26 cellular contexts compared by ENCODE assay signal in the genomic region with DNA sequence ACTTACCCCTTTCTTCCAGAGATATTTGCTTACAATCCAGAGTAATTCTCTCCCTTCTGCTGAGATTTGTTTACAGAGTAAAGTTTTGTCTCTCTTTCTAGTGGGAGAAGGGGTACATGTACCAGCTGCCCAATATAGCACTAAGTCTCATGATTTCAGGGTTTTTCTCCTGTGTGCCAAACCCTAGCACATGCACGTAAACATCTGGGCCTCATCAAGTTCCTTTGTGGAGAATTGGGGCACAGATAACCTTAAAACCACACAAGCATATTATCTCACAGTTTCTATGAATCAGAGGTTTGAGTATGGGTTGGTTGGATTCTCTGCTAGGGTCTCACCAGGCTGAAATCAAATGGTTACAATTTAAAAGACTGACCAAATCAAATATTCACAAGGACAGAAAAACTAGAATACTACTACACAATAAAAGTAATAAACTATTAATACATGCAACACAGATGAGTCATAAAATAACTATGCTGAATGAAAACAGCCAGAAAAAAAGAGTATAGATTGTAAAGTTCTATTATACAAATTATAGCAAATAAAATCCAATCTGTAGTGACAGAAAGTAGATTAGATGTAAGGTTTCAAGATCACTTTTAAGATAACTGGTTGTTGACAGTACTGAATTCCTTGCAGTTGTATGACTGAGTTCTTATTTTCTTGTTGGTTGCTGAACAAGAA.
DNase-seq lines count a peak whose midpoint lies in the region; ATAC-seq, FAIRE-seq and TF ChIP-seq lines count a peak whose summit lies in the region.
"Had no signal": no experiment of that assay in that cellular context is flagged by ENCODE, and none has a peak within 500 bp of the region (broad histone marks: within the 10 kb centered on the region; RNA-seq: fewer than 3 reads in every experiment).

No MANE protein-coding gene starts in this region.

- H3K4me3 ChIP-seq in A549 (no peak overlapping the region), IMR-90 (ENCODE audit: insufficient read depth, low read depth, low read length) (no peak overlapping the region), adipocyte (ENCODE audit: low read length) (no peak overlapping the region)
- H3K4me3 ChIP-seq: heart left ventricle, suprapubic skin had no signal

- H3K9ac ChIP-seq in IMR-90 (ENCODE audit: low read depth, low read length) (no peak overlapping the region), adipocyte (ENCODE audit: low read length) (no peak overlapping the region)

- H4K5ac ChIP-seq in IMR-90 (ENCODE audit: low read depth, low read length): no peak overlapping the region

- POLR2A ChIA-PET in A549 (lab: Yijun Ruan, JAX): no interaction called here
- POLR2A ChIA-PET in IMR-90 (lab: Charles Lee; ENCODE audit: unreplicated experiment): no interaction called here
- POLR2A ChIA-PET in HEK293T (lab: Yijun Ruan, JAX): no interaction called here

- no peak for ATAC-seq in A549
- peak; percentile 7; the same call in 1 of the 2 replicates for ATAC-seq in IMR-90 (ENCODE audit: low read depth)
- ATAC-seq in HG03025 (IDR thresholded peaks at IDR 0.05; ENCODE audit: low FRiP score, unreplicated experiment): no peak
- no peak for ATAC-seq in HG03571 (IDR thresholded peaks at IDR 0.05; ENCODE audit: unreplicated experiment)
- ATAC-seq: activated naive CD8-positive, alpha-beta T cell treated with anti-CD3 and anti-CD28 coated beads, Interleukin-2, amount 50 U/mL, for 24 hours; CD8-positive, alpha-beta T cell; heart left ventricle; stimulated activated effector memory CD8-positive, alpha-beta T cell treated with anti-CD3 and anti-CD28 coated beads, Interleukin-12 subunit alpha, Interleukin-12 subunit beta, amount 100 ng/mL, for 72 hours; T-cell had no signal

- H3K4me2 ChIP-seq in A549 (no peak overlapping the region), IMR-90 (ENCODE audit: low read depth, low read length) (no peak overlapping the region)

- H2BK5ac ChIP-seq in IMR-90 (ENCODE audit: low read depth, low read length, poor library complexity, severe bottlenecking): no peak overlapping the region

- H2AFZ ChIP-seq in IMR-90 (replicated peaks; ENCODE audit: low read length, poor library complexity): no peak overlapping the region

- peak overlapping the region; percentile 69 for H2BK120ac ChIP-seq in IMR-90 (ENCODE audit: low read depth, low read length)

- H4K20me1 ChIP-seq in IMR-90 (ENCODE audit: insufficient read depth, low read length): no peaks in the 10 kb centered on the region

- H3K4me1 ChIP-seq in A549 (no peaks in the 10 kb centered on the region), IMR-90 (ENCODE audit: control insufficient read depth, insufficient read depth, low read length) (peaks cover 5% of the 10 kb centered on the region; the same call in 1 of the 2 replicates), adipocyte (ENCODE audit: control insufficient read depth, insufficient read depth, low read length) (peaks cover 13% of the 10 kb centered on the region)
- H3K4me1 ChIP-seq: heart left ventricle, suprapubic skin had no signal

- no TSS peak for BruUV-seq in IMR-90 (replicated peaks; lab: Mats Ljungman, UMichigan)

- no peak overlapping the region for H2AK9ac ChIP-seq in IMR-90 (replicated peaks; ENCODE audit: low read depth, low read length, poor library complexity)

- no peak for TF ChIP-seq EP300 in A549 (IDR thresholded peaks at IDR 0.05)

- in situ Hi-C loops in IMR-90 (cut with MboI; ENCODE audit: low sequenced_read_pairs): no loop called here

- 100% methylated on average over 1 of the region's 1 CpG for WGBS in A549 (ENCODE audit: missing lambda C conversion rate)
- WGBS in IMR-90 (ENCODE audit: extremely low coverage in 2 of 2, insufficient read length in 1 of 2), 2 experiments: no CpG with 5 or more reads among the region's 1 CpG

- intact Hi-C loops in IMR-90 (cut with micrococcal nuclease): no loop called here

- H2BK15ac ChIP-seq in IMR-90 (ENCODE audit: low read depth, low read length): peak overlapping the region; percentile 94

- H3K56ac ChIP-seq in IMR-90 (ENCODE audit: extremely low read depth, insufficient read depth, low read length): no peak overlapping the region

- peak overlapping the region; percentile 23; the same call in 1 of the 2 replicates for H3K23ac ChIP-seq in IMR-90 (ENCODE audit: low read depth, low read length)

- H3K36me3 ChIP-seq in IMR-90 (ENCODE audit: control insufficient read depth, insufficient read depth, low read length): no peaks in the 10 kb centered on the region
- H3K36me3 ChIP-seq in adipocyte (ENCODE audit: control insufficient read depth, insufficient read depth, low read length, severe bottlenecking): no peaks in the 10 kb centered on the region
- H3K36me3 ChIP-seq: heart left ventricle, suprapubic skin had no signal

- TF ChIP-seq RAD21 in A549 (conservative IDR thresholded peaks at IDR 0.05 in 1 of 2, IDR thresholded peaks at IDR 0.05 in 1 of 2) (no peak), IMR-90 (IDR thresholded peaks at IDR 0.05; ENCODE audit: low read length) (no peak)

- DNase-seq in A549 (ENCODE audit: low read depth in 1 of 2, low spot score in 1 of 2) (no peak), IMR-90 (peak; percentile 49), adipocyte (ENCODE audit: low read depth) (peak; percentile 24), fibroblast of peridontal ligament (ENCODE audit: extremely low read depth) (peak; percentile 65), NOMO-1 treated with dmso at 0.1 percent for 144 hours (lab: John Stamatoyannopoulos, UW; ENCODE audit: unreplicated experiment) (no peak), HEK293T (ENCODE audit: extremely low spot score) (no peak)
- DNase-seq: 8988T; activated CD4-positive, alpha-beta memory T cell treated with anti-CD3 and anti-CD28 coated beads, Interleukin-2, amount 10 ng/mL, durations not matched to agents 7 days and 5 days; activated effector memory CD4-positive, alpha-beta T cell treated with anti-CD3 and anti-CD28 coated beads, Interleukin-2, amount 50 U/mL, for 16 hours; activated naive CD8-positive, alpha-beta T cell treated with anti-CD3 and anti-CD28 coated beads, Interleukin-2, amount 50 U/mL, for 24 hours; CD8-positive, alpha-beta T cell; cortex of kidney; GF-D8; heart left ventricle; naive B cell; NCI-H1092 treated with DMSO at 0.1 percent for 48 hours; NCI-H2029; NCI-H345; nucleus accumbens; OCI-M1; SIG-M5; T-cell had no signal

- no peaks in the 10 kb centered on the region for H3K27me3 ChIP-seq in IMR-90 (ENCODE audit: control insufficient read depth, insufficient read depth, low read length)
- H3K27me3 ChIP-seq in adipocyte (replicated peaks; ENCODE audit: control insufficient read depth, insufficient read depth, low read length): no peaks in the 10 kb centered on the region
- H3K27me3 ChIP-seq: heart left ventricle, suprapubic skin had no signal

- H3K27ac ChIP-seq in A549 (no peak overlapping the region), IMR-90 (ENCODE audit: insufficient read depth, low read length) (no peak overlapping the region)
- H3K27ac ChIP-seq: heart left ventricle, suprapubic skin had no signal

- no peaks in the 10 kb centered on the region for H3K9me3 ChIP-seq in A549
- H3K9me3 ChIP-seq in IMR-90 (ENCODE audit: control insufficient read depth, insufficient read depth, low read length): no peaks in the 10 kb centered on the region
- peaks cover 8% of the 10 kb centered on the region for H3K9me3 ChIP-seq in adipocyte (ENCODE audit: control insufficient read depth, low read length)
- H3K9me3 ChIP-seq: heart left ventricle, suprapubic skin had no signal

- H2BK20ac ChIP-seq in IMR-90 (ENCODE audit: low read depth, low read length): peak overlapping the region; percentile 88

- H3K79me1 ChIP-seq in IMR-90 (ENCODE audit: low read depth in 1 of 2, low read length in 2 of 2): no peaks in the 10 kb centered on the region

- H4K8ac ChIP-seq in IMR-90 (ENCODE audit: low read depth in 2 of 2, low read length in 2 of 2): peak overlapping the region in 1 of 2 experiments; percentile 30; a peak in 1 of 4 replicates

- peak overlapping the region; percentile 60; the same call in 1 of the 2 replicates for H4K91ac ChIP-seq in IMR-90 (ENCODE audit: insufficient read depth, low read depth, low read length)

- no peak for TF ChIP-seq POLR2A in A549 (IDR thresholded peaks at IDR 0.05; ENCODE audit: low read length)
- TF ChIP-seq POLR2A in IMR-90 (IDR thresholded peaks at IDR 0.05; ENCODE audit: low read depth, low read length): no peak

- no peak for TF ChIP-seq CTCF in A549 (IDR thresholded peaks at IDR 0.05)
- TF ChIP-seq CTCF in IMR-90 (conservative IDR thresholded peaks at IDR 0.05; ENCODE audit: low read depth, low read length): no peak

- H3K14ac ChIP-seq in IMR-90 (replicated peaks; ENCODE audit: low read depth, low read length): peak overlapping the region; percentile 55; the same call in 1 of the 2 replicates

- no peak for FAIRE-seq in A549 (lab: Jason Lieb, UNC)

- H3K4ac ChIP-seq in IMR-90 (ENCODE audit: low read depth, low read length): peak overlapping the region; percentile 52; the same call in 1 of the 2 replicates

- dilution Hi-C loops in IMR-90 (cut with HindIII; ENCODE audit: low sequenced_read_pairs, unreplicated experiment): no loop called here

- H2AK5ac ChIP-seq in IMR-90 (ENCODE audit: low read depth, low read length): peak overlapping the region; percentile 48

- CTCF ChIA-PET in A549 (lab: Yijun Ruan, JAX): no interaction called here
- CTCF ChIA-PET in IMR-90 (lab: Yijun Ruan, JAX): no interaction called here
- CTCF ChIA-PET in HEK293T (lab: Yijun Ruan, JAX): no interaction called here

- peak overlapping the region; percentile 2; the same call in 1 of the 2 replicates for H3K18ac ChIP-seq in IMR-90 (ENCODE audit: low read depth, low read length)

- H3K9me1 ChIP-seq in IMR-90 (ENCODE audit: insufficient read depth, low read length): peaks cover 7% of the 10 kb centered on the region

TF ChIP-seq in A549, 52 proteins besides CTCF, POLR2A, EP300 and RAD21 (continues in another document):
- TF ChIP-seq HOXB13 (CRISPR knock-in tag; IDR thresholded peaks at IDR 0.05; ENCODE audit: low read depth) (no peak), BHLHE40 (IDR thresholded peaks at IDR 0.05; ENCODE audit: low read depth, low read length) (no peak), JUNB (IDR thresholded peaks at IDR 0.05) (no peak)

TF ChIP-seq in IMR-90, 13 proteins besides CTCF, POLR2A, EP300 and RAD21:
- TF ChIP-seq RCOR1 (IDR thresholded peaks at IDR 0.05; ENCODE audit: insufficient replicate concordance, low read length) (no peak), BHLHE40 (IDR thresholded peaks at IDR 0.05; ENCODE audit: low read depth, low read length) (peak; percentile 26; the same call in 1 of the 2 replicates)

TF ChIP-seq in HEK293T, 16 proteins besides CTCF, POLR2A, EP300 and RAD21 (continues in another document):
- TF ChIP-seq L3MBTL2 (conservative IDR thresholded peaks at IDR 0.05) (no peak), FOXK2 (IDR thresholded peaks at IDR 0.05) (no peak), PKNOX1 (IDR thresholded peaks at IDR 0.05) (no peak)

Comparison
In these comparisons a context has a peak if more than half of its experiments do, and no peak if none do; other contexts are left out.
1. DNase-seq: peak in IMR-90 (single experiment), adipocyte (single experiment) and fibroblast of peridontal ligament (single experiment); none in A549 (0 of 2), NOMO-1 treated with dmso at 0.1 percent for 144 hours (single experiment) and HEK293T (single experiment).